1 cellular context compared by ENCODE assay signal in genomic region chr4:128811571-128812359, GRCh38.
TF ChIP-seq lines count a peak whose summit lies in the region.

No MANE protein-coding gene starts in this region.

TF ChIP-seq in K562, 482 proteins besides CTCF, POLR2A, EP300 and RAD21 (continued from another document and continues in another):
- TF ChIP-seq ZNF740 (CRISPR knock-in tag; IDR thresholded peaks at IDR 0.05): no peak
- TF ChIP-seq ZNF740 (tag; IDR thresholded peaks at IDR 0.05): no peak
- no peak for TF ChIP-seq ZNF277 (CRISPR knock-in tag; IDR thresholded peaks at IDR 0.05; ENCODE audit: borderline replicate concordance)
- no peak for TF ChIP-seq MBD1 (CRISPR knock-in tag; IDR thresholded peaks at IDR 0.05)
- no peak for TF ChIP-seq MCM3 (IDR thresholded peaks at IDR 0.05)
- TF ChIP-seq FUS (optimal IDR thresholded peaks at IDR 0.05; ENCODE audit: low read depth, low read length): peak; percentile 54
- peak; percentile 6; the same call in 1 of the 2 replicates for TF ChIP-seq ARID4B (CRISPR knock-in tag; IDR thresholded peaks at IDR 0.05)
- no peak for TF ChIP-seq ZNF121 (CRISPR knock-in tag; conservative IDR thresholded peaks at IDR 0.05)
- no peak for TF ChIP-seq ZNF12 (CRISPR knock-in tag; IDR thresholded peaks at IDR 0.05)
- TF ChIP-seq MED1 (CRISPR knock-in tag; IDR thresholded peaks at IDR 0.05; ENCODE audit: borderline replicate concordance): no peak
- no peak for TF ChIP-seq RBM14 (IDR thresholded peaks at IDR 0.05; ENCODE audit: borderline replicate concordance, insufficient read depth, low read depth, low read length)
- TF ChIP-seq DACH1 (IDR thresholded peaks at IDR 0.05; ENCODE audit: partially characterized antibody): no peak
- peak; percentile 86 for TF ChIP-seq EP400 (IDR thresholded peaks at IDR 0.05)
- no peak for TF ChIP-seq SP2 (IDR thresholded peaks at IDR 0.05; ENCODE audit: extremely low read depth, low read depth, low read length, poor library complexity, severe bottlenecking)
- no peak for TF ChIP-seq ZNF140 (CRISPR knock-in tag; IDR thresholded peaks at IDR 0.05)
- no peak for TF ChIP-seq E2F5 (CRISPR knock-in tag; IDR thresholded peaks at IDR 0.05)
- no peak for TF ChIP-seq DLX4 (CRISPR knock-in tag; IDR thresholded peaks at IDR 0.05)
- no peak for TF ChIP-seq NR1H2 (CRISPR knock-in tag; IDR thresholded peaks at IDR 0.05)
- no peak for TF ChIP-seq ARNT (IDR thresholded peaks at IDR 0.05)
- TF ChIP-seq CGGBP1 (CRISPR knock-in tag; IDR thresholded peaks at IDR 0.05): no peak; the same call in 1 of the 2 replicates
- TF ChIP-seq MAZ (CRISPR knock-in tag; conservative IDR thresholded peaks at IDR 0.05 in 1 of 2, IDR thresholded peaks at IDR 0.05 in 1 of 2): peak; percentile 75 to 78; a peak in 3 of 4 replicates
- no peak for TF ChIP-seq SMAD1 (IDR thresholded peaks at IDR 0.05; ENCODE audit: low read depth, low read length, partially characterized antibody)
- no peak for TF ChIP-seq GTF2B (IDR thresholded peaks at IDR 0.05; ENCODE audit: extremely low read depth, insufficient read length)
- TF ChIP-seq ZBTB34 (CRISPR knock-in tag; IDR thresholded peaks at IDR 0.05): no peak
- TF ChIP-seq ZC3H4 (CRISPR knock-in tag; IDR thresholded peaks at IDR 0.05; ENCODE audit: borderline replicate concordance): no peak
- no peak for TF ChIP-seq ID3 (CRISPR knock-in tag; IDR thresholded peaks at IDR 0.05)
- no peak for TF ChIP-seq ID3 (tag; IDR thresholded peaks at IDR 0.05)
- no peak for TF ChIP-seq SETDB1 (IDR thresholded peaks at IDR 0.05; ENCODE audit: low read length)
- peak; percentile 61 for TF ChIP-seq DEAF1 (CRISPR knock-in tag; IDR thresholded peaks at IDR 0.05)
- no peak for TF ChIP-seq ZFP91 (CRISPR knock-in tag; IDR thresholded peaks at IDR 0.05)
- no peak for TF ChIP-seq THRB (CRISPR knock-in tag; conservative IDR thresholded peaks at IDR 0.05)
- TF ChIP-seq HOMEZ (CRISPR knock-in tag; IDR thresholded peaks at IDR 0.05): no peak
- TF ChIP-seq ZNF764 (CRISPR knock-in tag; IDR thresholded peaks at IDR 0.05; ENCODE audit: low read depth): no peak
- 0 out of 2 replicates have a peak, but pooled peaks have one; percentile 1 for TF ChIP-seq ETS1 (conservative IDR thresholded peaks at IDR 0.05; ENCODE audit: control insufficient read depth, low read depth, low read length)
